In the genomic region with DNA sequence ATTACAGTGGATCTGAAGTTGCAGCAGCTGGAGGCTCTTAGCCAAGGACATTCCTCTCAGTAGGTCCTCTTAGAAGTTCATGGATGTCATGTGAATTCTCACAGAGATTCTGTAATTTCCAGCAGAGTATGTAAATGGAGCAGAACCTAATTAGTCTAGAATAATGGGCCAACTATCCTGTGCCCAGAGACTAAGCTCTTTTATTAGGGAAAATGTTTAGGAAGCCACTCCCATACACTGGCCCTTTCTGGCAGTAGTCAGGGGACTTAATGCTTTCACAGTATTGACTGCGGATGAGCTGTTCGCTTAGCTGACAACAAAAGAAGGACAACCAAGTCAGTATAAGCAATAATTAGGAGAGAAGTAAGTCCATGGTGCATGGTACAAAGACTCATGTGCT, we compare ENCODE assay signal across 33 cellular contexts.
"Had no signal": no experiment of that assay in that cellular context is flagged by ENCODE, and none has a peak within 500 bp of the region (broad histone marks: within the 10 kb centered on the region; RNA-seq: fewer than 3 reads in every experiment).

No MANE protein-coding gene starts in this region.

- H3K4me3 ChIP-seq: ascending aorta, breast epithelium, cardiac muscle cell, coronary artery, dorsolateral prefrontal cortex, esophagus squamous epithelium, gastroesophageal sphincter, heart right ventricle had no signal

- H3K36me3 Mint-ChIP-seq: activated naive CD4-positive, alpha-beta T cell treated with anti-CD3 and anti-CD28 coated beads, Interleukin-2, amount 10 ng/mL, durations not matched to agents 7 days and 5 days; activated naive CD8-positive, alpha-beta T cell treated with anti-CD3 and anti-CD28 coated beads, Interleukin-2, amount 10 ng/mL, durations not matched to agents 7 days and 5 days had no signal

- DNase-seq: activated CD4-positive, alpha-beta memory T cell treated with anti-CD3 and anti-CD28 coated beads, Interleukin-2, amount 10 ng/mL, durations not matched to agents 7 days and 5 days; activated CD4-positive, alpha-beta T cell treated with anti-CD3 and anti-CD28 coated beads for 1 hour; activated CD4-positive, alpha-beta T cell treated with anti-CD3 and anti-CD28 coated beads for 4 hours; activated CD4-positive, alpha-beta T cell treated with anti-CD3 and anti-CD28 coated beads, Interleukin-2, amount 10 ng/mL, durations not matched to agents 7 days and 5 days; activated CD4-positive, alpha-beta T cell treated with anti-CD3 and anti-CD28 coated beads, Interleukin-2, amount 50 U/mL, for 4 hours; activated CD8-positive, alpha-beta memory T cell treated with anti-CD3 and anti-CD28 coated beads, Interleukin-2, amount 50 U/mL, for 48 hours; activated gamma-delta T cell; activated naive CD4-positive, alpha-beta T cell; activated naive CD4-positive, alpha-beta T cell treated with anti-CD3 and anti-CD28 coated beads, Interleukin-2, amount 10 ng/mL, durations not matched to agents 7 days and 5 days; activated naive CD8-positive, alpha-beta T cell treated with anti-CD3 and anti-CD28 coated beads, Interleukin-2, amount 10 ng/mL, durations not matched to agents 7 days and 5 days; activated T-cell treated with anti-CD3 and anti-CD28 coated beads for 4 hours; activated T-cell treated with anti-CD3 and anti-CD28 coated beads, Interleukin-2, amount 50 U/mL, for 24 hours; activated T-cell treated with anti-CD3 and anti-CD28 coated beads, Interleukin-2, amount 50 U/mL, for 72 hours; central memory CD4-positive, alpha-beta T cell; cerebellar nuclear complex; dorsolateral prefrontal cortex; effector memory CD8-positive, alpha-beta T cell; esophagus squamous epithelium; foreskin melanocyte; heart right ventricle; T-helper 1 cell; T-helper 17 cell; T1000 had no signal

- H3K27me3 Mint-ChIP-seq: activated CD4-positive, alpha-beta T cell treated with anti-CD3 and anti-CD28 coated beads, Interleukin-2, amount 10 ng/mL, durations not matched to agents 7 days and 5 days; activated naive CD4-positive, alpha-beta T cell treated with anti-CD3 and anti-CD28 coated beads, Interleukin-2, amount 10 ng/mL, durations not matched to agents 7 days and 5 days; activated naive CD8-positive, alpha-beta T cell treated with anti-CD3 and anti-CD28 coated beads, Interleukin-2, amount 10 ng/mL, durations not matched to agents 7 days and 5 days; brain; effector memory CD8-positive, alpha-beta T cell; T-helper 17 cell had no signal

- H3K9me3 Mint-ChIP-seq: T-helper 2 cell treated with Interferon-gamma antibody and Interleukin-4, amounts not matched to agents 5 μg/mL and 100 μg/mL, for 36 hours had no signal

- H3K4me1 Mint-ChIP-seq: activated CD4-positive, alpha-beta memory T cell treated with anti-CD3 and anti-CD28 coated beads, Interleukin-2, amount 10 ng/mL, durations not matched to agents 7 days and 5 days; activated CD4-positive, alpha-beta T cell treated with anti-CD3 and anti-CD28 coated beads, Interleukin-2, amount 10 ng/mL, durations not matched to agents 7 days and 5 days; activated naive CD4-positive, alpha-beta T cell treated with anti-CD3 and anti-CD28 coated beads, Interleukin-2, amount 10 ng/mL, durations not matched to agents 7 days and 5 days; activated naive CD8-positive, alpha-beta T cell treated with anti-CD3 and anti-CD28 coated beads, Interleukin-2, amount 10 ng/mL, durations not matched to agents 7 days and 5 days; T-helper 17 cell had no signal

- H3K4me3 Mint-ChIP-seq: activated CD4-positive, alpha-beta memory T cell treated with anti-CD3 and anti-CD28 coated beads, Interleukin-2, amount 10 ng/mL, durations not matched to agents 7 days and 5 days; activated CD4-positive, alpha-beta T cell treated with anti-CD3 and anti-CD28 coated beads, Interleukin-2, amount 10 ng/mL, durations not matched to agents 7 days and 5 days; activated naive CD4-positive, alpha-beta T cell treated with anti-CD3 and anti-CD28 coated beads, Interleukin-2, amount 10 ng/mL, durations not matched to agents 7 days and 5 days; activated naive CD8-positive, alpha-beta T cell treated with anti-CD3 and anti-CD28 coated beads, Interleukin-2, amount 10 ng/mL, durations not matched to agents 7 days and 5 days; activated T-cell treated with anti-CD3 and anti-CD28 coated beads, Interleukin-2, amount 50 U/mL, for 24 hours; activated T-cell treated with anti-CD3 and anti-CD28 coated beads, Interleukin-2, amount 50 U/mL, for 72 hours; brain; dendritic cell treated with granulocyte-macrophage colony-stimulating factor and Interleukin-4, amounts not matched to agents 40 ng/mL and 50 ng/mL, for 4 days; effector memory CD8-positive, alpha-beta T cell; T-helper 17 cell; T-helper 2 cell treated with Interferon-gamma antibody and Interleukin-4, amounts not matched to agents 5 μg/mL and 100 μg/mL, for 36 hours had no signal

- H3K4me1 ChIP-seq: ascending aorta, breast epithelium, gastroesophageal sphincter had no signal

- H3K27ac ChIP-seq: ascending aorta, breast epithelium, cardiac muscle cell, coronary artery, dorsolateral prefrontal cortex, epithelial cell of prostate, esophagus squamous epithelium, gastroesophageal sphincter, heart right ventricle had no signal

- H3K9me3 ChIP-seq: ascending aorta, breast epithelium, esophagus squamous epithelium, gastroesophageal sphincter had no signal

- H3K27me3 ChIP-seq: ascending aorta, breast epithelium, cardiac muscle cell, dorsolateral prefrontal cortex, esophagus squamous epithelium, gastroesophageal sphincter, heart right ventricle had no signal

- ATAC-seq: activated naive CD4-positive, alpha-beta T cell treated with anti-CD3 and anti-CD28 coated beads, Interleukin-2, amount 50 U/mL, for 72 hours; activated T-cell treated with anti-CD3 and anti-CD28 coated beads, Interleukin-2, amount 50 U/mL, for 72 hours; effector memory CD8-positive, alpha-beta T cell; gastroesophageal sphincter; heart right ventricle; T-helper 17 cell had no signal

- H3K27ac Mint-ChIP-seq: activated CD4-positive, alpha-beta memory T cell treated with anti-CD3 and anti-CD28 coated beads, Interleukin-2, amount 10 ng/mL, durations not matched to agents 7 days and 5 days; activated CD4-positive, alpha-beta T cell treated with anti-CD3 and anti-CD28 coated beads, Interleukin-2, amount 10 ng/mL, durations not matched to agents 7 days and 5 days; activated naive CD4-positive, alpha-beta T cell treated with anti-CD3 and anti-CD28 coated beads, Interleukin-2, amount 10 ng/mL, durations not matched to agents 7 days and 5 days; activated naive CD4-positive, alpha-beta T cell treated with anti-CD3 and anti-CD28 coated beads, Interleukin-2, amount 50 U/mL, for 72 hours; activated naive CD8-positive, alpha-beta T cell treated with anti-CD3 and anti-CD28 coated beads, Interleukin-2, amount 10 ng/mL, durations not matched to agents 7 days and 5 days; activated T-cell treated with anti-CD3 and anti-CD28 coated beads, Interleukin-2, amount 50 U/mL, for 24 hours; activated T-cell treated with anti-CD3 and anti-CD28 coated beads, Interleukin-2, amount 50 U/mL, for 72 hours; brain; dendritic cell treated with granulocyte-macrophage colony-stimulating factor and Interleukin-4, amounts not matched to agents 40 ng/mL and 50 ng/mL, for 4 days; effector memory CD8-positive, alpha-beta T cell; T-helper 17 cell; T-helper 2 cell treated with Interferon-gamma antibody and Interleukin-4, amounts not matched to agents 5 μg/mL and 100 μg/mL, for 36 hours had no signal

- H3K36me3 ChIP-seq: ascending aorta, breast epithelium, cardiac muscle cell, esophagus squamous epithelium, gastroesophageal sphincter, heart right ventricle had no signal
